ENCODE assay signal across 15 cellular contexts in the genomic region with DNA sequence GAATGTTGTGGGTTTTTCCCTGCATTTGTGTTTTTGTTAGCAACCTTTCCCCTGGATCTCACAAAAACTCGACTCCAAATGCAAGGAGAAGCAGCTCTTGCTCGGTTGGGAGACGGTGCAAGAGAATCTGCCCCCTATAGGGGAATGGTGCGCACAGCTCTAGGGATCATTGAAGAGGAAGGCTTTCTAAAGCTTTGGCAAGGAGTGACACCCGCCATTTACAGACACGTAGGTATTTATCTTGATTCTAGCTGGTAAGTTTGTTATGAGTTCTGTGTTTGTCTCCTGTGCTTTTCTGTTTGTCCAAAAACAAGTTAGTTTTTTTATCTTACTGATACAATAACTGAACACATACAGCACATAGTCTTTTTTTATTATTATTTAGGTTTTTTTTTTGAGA. TPM values are rescaled to one million over a fixed set of nuclear protein-coding genes. Genes with fewer than 3 reads are reported as not detected.
A peak's percentile ranks its signal among the peaks of the same experiment; 100 is the strongest.
DNase-seq lines count a peak whose midpoint lies in the region; ATAC-seq and TF ChIP-seq lines count a peak whose summit lies in the region.
"Had no signal": no experiment of that assay in that cellular context is flagged by ENCODE, and none has a peak within 500 bp of the region (broad histone marks: within the 10 kb centered on the region; RNA-seq: fewer than 3 reads in every experiment).

No MANE protein-coding gene starts in this region.

- H3F3A ChIP-seq in MM.1S (ENCODE audit: insufficient read depth, low read length): no peaks in the 10 kb centered on the region

- H3K27me3 Mint-ChIP-seq in naive thymus-derived CD8-positive, alpha-beta T cell: peaks cover 23 to 43% (median 26%) of the 10 kb centered on the region in 5 donors

- no peak overlapping the region for H3K4me3 ChIP-seq in astrocyte of the cerebellum (ENCODE audit: low read depth, low read length)
- H3K4me3 ChIP-seq in kidney epithelial cell (ENCODE audit: low read depth, low read length): no peak overlapping the region
- H3K4me3 ChIP-seq in MM.1S (ENCODE audit: low read length): no peak overlapping the region
- H3K4me3 ChIP-seq: uterus had no signal

- H3K36me3 ChIP-seq in kidney epithelial cell (ENCODE audit: control insufficient read depth, insufficient read depth, low read length) (no peaks in the 10 kb centered on the region), MM.1S (replicated peaks; ENCODE audit: insufficient read depth, low read length) (no peaks in the 10 kb centered on the region)
- H3K36me3 ChIP-seq: uterus had no signal

- in situ Hi-C loops in astrocyte of the cerebellum (cut with HindIII; ENCODE audit: low sequenced_read_pairs): no loop called here

- H3K36me3 Mint-ChIP-seq in naive thymus-derived CD8-positive, alpha-beta T cell: peaks cover 0 to 4% (median 0%) of the 10 kb centered on the region in 3 donors
- H3K36me3 Mint-ChIP-seq: naive B cell had no signal

- TF ChIP-seq CTCF in astrocyte of the cerebellum (IDR thresholded peaks at IDR 0.05; ENCODE audit: low read depth, low read length, missing control alignments): peak; percentile 45
- TF ChIP-seq CTCF in kidney epithelial cell (IDR thresholded peaks at IDR 0.05; ENCODE audit: insufficient read depth, low read length, poor library complexity, severe bottlenecking): peak; percentile 44
- TF ChIP-seq CTCF in MM.1S (IDR thresholded peaks at IDR 0.05; ENCODE audit: low read length): no peak

- peaks cover 10 to 19% (median 15%) of the 10 kb centered on the region in 4 donors for H3K4me1 Mint-ChIP-seq in naive thymus-derived CD8-positive, alpha-beta T cell

- H4K20me1 ChIP-seq in MM.1S (ENCODE audit: insufficient read depth, low read length): no peaks in the 10 kb centered on the region

- no peak overlapping the region for H3K9ac ChIP-seq in MM.1S (ENCODE audit: low read length)

- no peaks in the 10 kb centered on the region for H3K9me2 ChIP-seq in MM.1S (replicated peaks; ENCODE audit: insufficient read depth, low read length)

- no peak overlapping the region for H3K27ac ChIP-seq in MM.1S (ENCODE audit: low read length)
- H3K27ac ChIP-seq: uterus had no signal

- intact Hi-C loops in left cardiac atrium (cut with DNase I): no loop called here

- H3K27ac Mint-ChIP-seq in naive thymus-derived CD8-positive, alpha-beta T cell: peak overlapping the region in 1 of 10 donors; percentile 11

- no peak overlapping the region for H2AFZ ChIP-seq in MM.1S (ENCODE audit: low read length)

- ATAC-seq in naive thymus-derived CD8-positive, alpha-beta T cell: no peak
- ATAC-seq in GM18909 (IDR thresholded peaks at IDR 0.05; ENCODE audit: poor library complexity, unreplicated experiment) (no peak), left cardiac atrium (no peak)
- ATAC-seq: activated naive CD4-positive, alpha-beta T cell treated with anti-CD3 and anti-CD28 coated beads, Interleukin-2, amount 50 U/mL, for 72 hours had no signal

- H3K4me3 Mint-ChIP-seq in naive thymus-derived CD8-positive, alpha-beta T cell: no peak overlapping the region
- H3K4me3 Mint-ChIP-seq: naive B cell had no signal

- DNase-seq in D341Med (ENCODE audit: low spot score) (peak; percentile 59), HT-29 (ENCODE audit: low spot score) (peak; percentile 37), astrocyte of the cerebellum (ENCODE audit: low read depth) (no peak), kidney epithelial cell (ENCODE audit: low read depth) (no peak), MM.1S (no peak), left cardiac atrium (no peak)
- no peak for DNase-seq in naive thymus-derived CD8-positive, alpha-beta T cell
- DNase-seq: foreskin melanocyte, GDM1, naive B cell, NCI-H1930, T1000, uterus had no signal

- H3K27me3 ChIP-seq in kidney epithelial cell (ENCODE audit: control insufficient read depth, insufficient read depth, low read length) (no peaks in the 10 kb centered on the region), MM.1S (replicated peaks; ENCODE audit: insufficient read depth, low read length) (no peaks in the 10 kb centered on the region)
- H3K27me3 ChIP-seq: uterus had no signal

- H3K9me3 Mint-ChIP-seq in naive thymus-derived CD8-positive, alpha-beta T cell: peaks cover 0 to 2% (median 0%) of the 10 kb centered on the region in 9 donors
- H3K9me3 Mint-ChIP-seq: activated naive CD4-positive, alpha-beta T cell treated with anti-CD3 and anti-CD28 coated beads, Interleukin-2, amount 50 U/mL, for 72 hours; naive B cell had no signal

- H3K4me2 ChIP-seq in MM.1S (ENCODE audit: low read depth, low read length): no peak overlapping the region

- no peaks in the 10 kb centered on the region for H3K4me1 ChIP-seq in MM.1S (ENCODE audit: low read length)
- H3K4me1 ChIP-seq: uterus had no signal

- POLR2A ChIA-PET in naive thymus-derived CD8-positive, alpha-beta T cell (lab: Charles Lee): no interaction called here

- no peaks in the 10 kb centered on the region for H3K9me3 ChIP-seq in MM.1S (replicated peaks; ENCODE audit: insufficient read depth, low read length)
- H3K9me3 ChIP-seq: uterus had no signal

- H3K79me2 ChIP-seq in MM.1S (ENCODE audit: low read length): no peaks in the 10 kb centered on the region

RNA-seq across cellular contexts. Expression of a gene that starts 3.0 kb away (rescaled TPM):
- total RNA-seq in HT-29 (2014; rRNA removed; shearing (Covaris generic)): 4.6 and 5.8 TPM in 2 replicates
- total RNA-seq in kidney epithelial cell (0.68 and 6.9 TPM in 2 replicates), left cardiac atrium (10 to 100 TPM in 1 of 2 donors, 1 to 10 TPM in 1; 7.8 to 16.2 TPM)
- 1 to 10 TPM; 5.2 to 9.2 TPM for total RNA-seq in naive thymus-derived CD8-positive, alpha-beta T cell
- polyA plus RNA-seq in naive thymus-derived CD8-positive, alpha-beta T cell: not detected

RNA-seq across cellular contexts. Expression of a gene that starts 3.2 kb away (rescaled TPM):
- 0.94 and 1.3 TPM in 2 replicates for total RNA-seq in HT-29 (2014; rRNA removed; shearing (Covaris generic))
- total RNA-seq in kidney epithelial cell: 0.14 and 0.29 TPM in 2 replicates
- not detected for total RNA-seq in naive thymus-derived CD8-positive, alpha-beta T cell
- polyA plus RNA-seq in naive thymus-derived CD8-positive, alpha-beta T cell: not detected
- 1 to 10 TPM; 3.7 to 5.4 TPM for total RNA-seq in left cardiac atrium
- total RNA-seq: activated naive CD4-positive, alpha-beta T cell treated with anti-CD3 and anti-CD28 coated beads, Interleukin-2, amount 50 U/mL, for 72 hours had no signal

RNA-seq across cellular contexts. Expression of a gene that starts 31.9 kb away (rescaled TPM):
- not detected in 2 replicates for total RNA-seq in HT-29 (2014; rRNA removed; shearing (Covaris generic))
- total RNA-seq in kidney epithelial cell (0.08 TPM in 1 of 2 replicates, not detected in the other), left cardiac atrium (under 1 TPM; 0.21 to 0.71 TPM)
- under 1 TPM; 0.05 to 0.26 TPM for total RNA-seq in naive thymus-derived CD8-positive, alpha-beta T cell
- polyA plus RNA-seq in naive thymus-derived CD8-positive, alpha-beta T cell: not detected
- total RNA-seq: activated naive CD4-positive, alpha-beta T cell treated with anti-CD3 and anti-CD28 coated beads, Interleukin-2, amount 50 U/mL, for 72 hours had no signal

Comparison
In these comparisons a context has a peak if more than half of its experiments do, and no peak if none do; other contexts are left out.
1. DNase-seq: peak in D341Med (single experiment) and HT-29 (single experiment); none in astrocyte of the cerebellum (single experiment), kidney epithelial cell (single experiment), naive thymus-derived CD8-positive, alpha-beta T cell (0 of 10), MM.1S (single experiment) and left cardiac atrium (single experiment).